In the genomic region with DNA sequence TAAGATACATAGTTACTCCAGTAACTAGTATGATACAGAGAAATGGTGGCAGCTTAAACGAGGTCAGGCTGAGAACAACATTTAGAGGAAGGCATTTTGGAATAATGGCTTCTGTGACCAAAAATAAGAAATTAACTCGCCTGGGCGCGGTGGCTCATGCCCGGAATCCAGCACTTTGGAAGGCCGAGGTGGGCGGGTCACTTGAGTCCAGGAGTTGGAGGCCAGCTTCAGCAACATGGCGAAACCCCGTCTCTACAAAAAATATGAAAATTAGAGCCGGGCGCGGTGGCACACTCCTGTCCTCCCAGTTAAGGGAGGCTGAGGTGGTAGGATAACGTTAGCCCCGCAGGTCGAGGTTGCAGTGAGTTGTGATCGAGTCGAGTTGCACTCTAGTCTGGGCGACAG, we compare ENCODE assay signal across 8 cellular contexts. TPM values are rescaled to one million over a fixed set of nuclear protein-coding genes. Genes with fewer than 3 reads are reported as not detected.
A peak's percentile ranks its signal among the peaks of the same experiment; 100 is the strongest.
DNase-seq lines count a peak whose midpoint lies in the region; ATAC-seq, FAIRE-seq and TF ChIP-seq lines count a peak whose summit lies in the region.

No MANE protein-coding gene starts in this region.

- CTCF ChIA-PET in AG04450 (lab: Charles Lee): no interaction called here
- CTCF ChIA-PET in MCF 10A (lab: Yijun Ruan, JAX): interaction anchor here (0.8 to 0.9 kb wide), 2 partner anchors 13 to 28 kb away, joined by 3 read pairs; no protein-coding TSS in a partner anchor
- CTCF ChIA-PET in naive thymus-derived CD4-positive, alpha-beta T cell (lab: Charles Lee): interaction anchor here (0.5 kb wide), 1 partner anchor 279 kb away, joined by 5 read pairs; no protein-coding TSS in a partner anchor

- no peak for ATAC-seq in naive thymus-derived CD4-positive, alpha-beta T cell

- H3K9me3 ChIP-seq in AG04450 (ENCODE audit: control insufficient read depth, insufficient read depth, low read length) (no peaks in the 10 kb centered on the region), HUES6 (ENCODE audit: control insufficient read depth, insufficient read depth, low read depth, low read length) (no peaks in the 10 kb centered on the region), small intestine (ENCODE audit: control insufficient read depth, low read depth) (no peaks in the 10 kb centered on the region)
- H3K9me3 ChIP-seq in naive thymus-derived CD4-positive, alpha-beta T cell (ENCODE audit: control insufficient read depth in 2 of 3, low read length in 3 of 3): no peaks in the 10 kb centered on the region

- no peaks in the 10 kb centered on the region for H3K36me3 ChIP-seq in HUES6 (ENCODE audit: control insufficient read depth, insufficient read depth, low read length)
- no peaks in the 10 kb centered on the region for H3K36me3 ChIP-seq in naive thymus-derived CD4-positive, alpha-beta T cell (ENCODE audit: control insufficient read depth in 2 of 3, insufficient read depth in 3 of 3, low read length in 3 of 3)
- no peaks in the 10 kb centered on the region for H3K36me3 ChIP-seq in small intestine (ENCODE audit: control insufficient read depth in 2 of 2, insufficient read depth in 2 of 2, low read length in 2 of 2)

- H3K27ac Mint-ChIP-seq in MCF 10A (ENCODE audit: low read depth, unreplicated experiment): peak overlapping the region; percentile 25
- H3K27ac Mint-ChIP-seq in naive thymus-derived CD4-positive, alpha-beta T cell: peak overlapping the region; percentile 25 to 97 (median 94)

- 85 to 90% (median 90%) methylated on average over 18 of the region's 18 CpGs for WGBS in small intestine, 3 donors

- TF ChIP-seq CTCF in AG04450 (IDR thresholded peaks at IDR 0.05; ENCODE audit: low read depth, low read length) (no peak), MCF 10A (IDR thresholded peaks at IDR 0.05; ENCODE audit: unreplicated experiment) (no peak)

- H3K27ac ChIP-seq in AG04450 (ENCODE audit: low read depth, low read length) (no peak overlapping the region), HUES6 (ENCODE audit: low read depth, low read length) (no peak overlapping the region), small intestine (ENCODE audit: low read depth in 1 of 2, low read length in 1 of 2) (no peak overlapping the region)
- H3K27ac ChIP-seq in naive thymus-derived CD4-positive, alpha-beta T cell (ENCODE audit: low read depth, low read length): peak overlapping the region; percentile 82

- H3K4me1 Mint-ChIP-seq in MCF 10A (ENCODE audit: insufficient read depth, unreplicated experiment): peaks cover 49% of the 10 kb centered on the region
- peaks cover 46 to 62% (median 57%) of the 10 kb centered on the region in 7 donors for H3K4me1 Mint-ChIP-seq in naive thymus-derived CD4-positive, alpha-beta T cell

- DNase-seq in AG04450 (ENCODE audit: low read depth, low spot score): no peak
- no peak for DNase-seq in MCF 10A (ENCODE audit: unreplicated experiment)
- no peak for DNase-seq in naive thymus-derived CD4-positive, alpha-beta T cell
- no peak for DNase-seq in NCI-H1417 treated with DMSO at 0.1 percent for 48 hours (lab: John Stamatoyannopoulos, UW)
- DNase-seq in small intestine: no peak
- DNase-seq in mucosa of gallbladder (ENCODE audit: low spot score): no peak
- DNase-seq in NCI-H2107 (lab: John Stamatoyannopoulos, UW): no peak

- H3K36me3 Mint-ChIP-seq in MCF 10A (ENCODE audit: insufficient read depth, unreplicated experiment): no peaks in the 10 kb centered on the region
- peaks cover 0 to 11% (median 0%) of the 10 kb centered on the region in 5 donors for H3K36me3 Mint-ChIP-seq in naive thymus-derived CD4-positive, alpha-beta T cell

- intact Hi-C loops in MCF 10A (cut with micrococcal nuclease): loop anchor here (1.0 kb wide), 1 partner anchor 72 kb away; no protein-coding TSS in a partner anchor
- intact Hi-C loops in naive thymus-derived CD4-positive, alpha-beta T cell (cut with micrococcal nuclease): loop anchor here (1.0 to 10.0 kb wide), 4 partner anchors 9 to 1304 kb away; partner anchors contain the start of gene AGPAT4 (in 1 of the 2)

- FAIRE-seq in small intestine (lab: Jason Lieb, UNC): no peak

- no TSS peak for BruUV-seq in MCF 10A (replicated peaks; lab: Mats Ljungman, UMichigan)

- H3K4me3 Mint-ChIP-seq in MCF 10A (ENCODE audit: unreplicated experiment): peak overlapping the region; percentile 79
- peak overlapping the region; percentile 88 to 98 (median 92) for H3K4me3 Mint-ChIP-seq in naive thymus-derived CD4-positive, alpha-beta T cell

- peak overlapping the region; percentile 90 for H3K9ac ChIP-seq in HUES6 (ENCODE audit: low read length)

- POLR2A ChIA-PET in AG04450 (lab: Yijun Ruan, JAX): interaction anchor here (1.5 kb wide), 1 partner anchor 17 kb away, joined by 4 read pairs; no protein-coding TSS in a partner anchor
- POLR2A ChIA-PET in MCF 10A (lab: Yijun Ruan, JAX): interaction anchor here (0.8 to 6.8 kb wide), 9 partner anchors 12 to 175 kb away, joined by 3 to 92 read pairs (median 4); no protein-coding TSS in a partner anchor
- POLR2A ChIA-PET in naive thymus-derived CD4-positive, alpha-beta T cell (lab: Charles Lee): interaction anchor here (0.9 to 8.2 kb wide), 4 partner anchors 11 to 69 kb away, joined by 4 to 60 read pairs (median 12); no protein-coding TSS in a partner anchor

- H3K4me3 ChIP-seq in AG04450 (ENCODE audit: low read depth, low read length) (peak overlapping the region; percentile 74), HUES6 (ENCODE audit: low read depth, low read length) (peak overlapping the region; percentile 73), small intestine (ENCODE audit: low read depth in 1 of 2, low read length in 2 of 2) (no peak overlapping the region)
- H3K4me3 ChIP-seq in naive thymus-derived CD4-positive, alpha-beta T cell (ENCODE audit: low read length): peak overlapping the region; percentile 63

- no peaks in the 10 kb centered on the region for H3K9me3 Mint-ChIP-seq in MCF 10A (ENCODE audit: unreplicated experiment)
- no peaks in the 10 kb centered on the region for H3K9me3 Mint-ChIP-seq in naive thymus-derived CD4-positive, alpha-beta T cell

- H3K27me3 ChIP-seq in AG04450 (ENCODE audit: control insufficient read depth, insufficient read depth, low read length) (no peaks in the 10 kb centered on the region), HUES6 (ENCODE audit: control insufficient read depth, insufficient read depth, low read length) (peaks cover 8% of the 10 kb centered on the region; the same call in 1 of the 2 replicates), small intestine (ENCODE audit: control insufficient read depth in 2 of 2, insufficient read depth in 2 of 2, low read length in 2 of 2) (no peaks in the 10 kb centered on the region)
- no peaks in the 10 kb centered on the region for H3K27me3 ChIP-seq in naive thymus-derived CD4-positive, alpha-beta T cell (ENCODE audit: control insufficient read depth in 2 of 2, insufficient read depth in 2 of 2, low read length in 2 of 2)

- no peaks in the 10 kb centered on the region for H3K27me3 Mint-ChIP-seq in MCF 10A (ENCODE audit: insufficient read depth, unreplicated experiment)
- peaks cover 0 to 15% (median 0%) of the 10 kb centered on the region in 5 donors for H3K27me3 Mint-ChIP-seq in naive thymus-derived CD4-positive, alpha-beta T cell

- H3K4me1 ChIP-seq in HUES6 (ENCODE audit: control insufficient read depth, insufficient read depth, low read length) (peaks cover 30% of the 10 kb centered on the region), small intestine (ENCODE audit: control insufficient read depth in 2 of 2, insufficient read depth in 1 of 2, low read depth in 1 of 2, low read length in 1 of 2) (peaks cover 0 to 21% of the 10 kb centered on the region in 2 donors)
- H3K4me1 ChIP-seq in naive thymus-derived CD4-positive, alpha-beta T cell (ENCODE audit: control insufficient read depth in 2 of 2, insufficient read depth in 2 of 2, low read length in 2 of 2): peaks cover 18 to 39% of the 10 kb centered on the region in 2 donors

RNA-seq across cellular contexts. Expression of gene IGF2R, which starts 1.8 kb away (rescaled TPM):
- polyA plus RNA-seq in AG04450 (2011; rRNA removed) (40.9 and 59.4 TPM in 2 replicates), small intestine (10 to 100 TPM in 1 of 3 donors, 1 to 10 TPM in 2; 4.9 to 23.6 (median 5.9) TPM)
- 151 and 174 TPM in 2 replicates for polyA minus RNA-seq in AG04450 (2011; rRNA and poly(A)+ RNA removed)
- total RNA-seq in MCF 10A (2022) (160 and 234 TPM in 2 replicates), mucosa of gallbladder (98.5 TPM)
- 10 to 100 TPM; 59.1 to 79.2 (median 74.2) TPM for total RNA-seq in naive thymus-derived CD4-positive, alpha-beta T cell
- polyA plus RNA-seq in naive thymus-derived CD4-positive, alpha-beta T cell: 10 to 100 TPM in 1 of 2 donors, 1 to 10 TPM in 1; 8.7 to 18.9 TPM

Comparison
In these comparisons a context has a peak if more than half of its experiments do, and no peak if none do; other contexts are left out.
1. H3K4me3 ChIP-seq: peak in AG04450 (single experiment), HUES6 (single experiment) and naive thymus-derived CD4-positive, alpha-beta T cell (single experiment); none in small intestine (0 of 2).